In genomic region chr9:88387733-88388202, GRCh38 we compare ENCODE assay signal across 8 cellular contexts. TPM values are rescaled to one million over a fixed set of nuclear protein-coding genes. Genes with fewer than 3 reads are reported as not detected.
DNase-seq lines count a peak whose midpoint lies in the region; ATAC-seq and TF ChIP-seq lines count a peak whose summit lies in the region.

No MANE protein-coding gene starts in this region.

- H3K9me3 ChIP-seq in BE2C = no peaks in the 10 kb centered on the region

- no peak for DNase-seq in BE2C
- peak; percentile 56 for DNase-seq in SK-MEL-5 (ENCODE audit: low read depth, low spot score)
- peak in 52 of 58 donors; percentile 15 to 84 (median 54) for DNase-seq in anterior cingulate cortex (lab: John Stamatoyannopoulos, UW)
- peak; percentile 67 for DNase-seq in hepatic stellate cell (ENCODE audit: low spot score)
- peak; percentile 64 for DNase-seq in putamen (ENCODE audit: low spot score)
- DNase-seq in epidermal melanocyte (ENCODE audit: insufficient read length, low spot score) = no peak

- no peaks in the 10 kb centered on the region for H3K4me1 ChIP-seq in BE2C

- in situ Hi-C loops in SK-MEL-5 (cut with HindIII; ENCODE audit: low pct_unique_long_range_greater_than_20kb, low sequenced_read_pairs) = no loop called here

- H3K4me3 ChIP-seq in BE2C (ENCODE audit: low read depth, low read length) = peak overlapping the region; percentile 77

- ATAC-seq in GM18907 (IDR thresholded peaks at IDR 0.05; ENCODE audit: unreplicated experiment) (peak; percentile 13), HG03378 (IDR thresholded peaks at IDR 0.05; ENCODE audit: unreplicated experiment) (peak; percentile 19)

- no peak for TF ChIP-seq CTCF in BE2C (IDR thresholded peaks at IDR 0.05; ENCODE audit: low read depth, low read length)

- no peaks in the 10 kb centered on the region for H3K27me3 ChIP-seq in BE2C

- no peaks in the 10 kb centered on the region for H3K36me3 ChIP-seq in BE2C

RNA-seq across cellular contexts. Expression of gene SPIN1, which starts 0.5 kb away (rescaled TPM):
- polyA plus RNA-seq in BE2C (2012; ENCODE audit: insufficient read depth, insufficient read length, low read depth) = 33.3 TPM
- 36.4 and 38.6 TPM in 2 replicates for total RNA-seq in SK-MEL-5 (2014; rRNA removed; shearing (Covaris generic))
- polyA plus RNA-seq in SK-MEL-5 (2015; cell fraction: cytosol; rRNA removed) = 29.4 and 43.7 TPM in 2 replicates
- 48.6 and 60.9 TPM in 2 replicates for polyA plus RNA-seq in SK-MEL-5 (2015; cell fraction: nucleus; rRNA removed)

Comparison
In these comparisons a context has a peak if more than half of its experiments do, and no peak if none do; other contexts are left out.
1. DNase-seq: peak in SK-MEL-5 (single experiment), anterior cingulate cortex (52 of 58), hepatic stellate cell (single experiment) and putamen (single experiment); none in BE2C (single experiment) and epidermal melanocyte (single experiment).